26 cellular contexts compared by ENCODE assay signal in genomic region chr11:26105762-26106423, GRCh38.
"Had no signal": no experiment of that assay in that cellular context is flagged by ENCODE, and none has a peak within 500 bp of the region (broad histone marks: within the 10 kb centered on the region; RNA-seq: fewer than 3 reads in every experiment).

No MANE protein-coding gene starts in this region.

- H3K9me3 Mint-ChIP-seq: activated naive CD4-positive, alpha-beta T cell treated with anti-CD3 and anti-CD28 coated beads for 36 hours; activated naive CD8-positive, alpha-beta T cell treated with anti-CD3 and anti-CD28 coated beads, Interleukin-2, amount 10 ng/mL, durations not matched to agents 7 days and 5 days had no signal

- H3K27me3 ChIP-seq: breast epithelium, hepatocyte, right lobe of liver, stomach, suprapubic skin, tibial nerve had no signal

- H3K4me2 ChIP-seq: hepatocyte had no signal

- H3K4me3 Mint-ChIP-seq: activated CD4-positive, alpha-beta memory T cell treated with anti-CD3 and anti-CD28 coated beads for 36 hours; activated naive CD4-positive, alpha-beta T cell treated with anti-CD3 and anti-CD28 coated beads for 36 hours; activated naive CD8-positive, alpha-beta T cell treated with anti-CD3 and anti-CD28 coated beads, Interleukin-2, amount 10 ng/mL, durations not matched to agents 7 days and 5 days; central memory CD8-positive, alpha-beta T cell; immature natural killer cell; stimulated activated memory B cell treated with anti-CD40 and anti-IgM and Interleukin-4, amounts not matched to agents 10 μg/mL and 1 μg/mL and 100 μg/mL, for 72 hours; WTC11 had no signal

- H3K4me3 ChIP-seq: breast epithelium, hepatocyte, lower lobe of right lung, mucosa of descending colon, right lobe of liver, skin epidermis, stomach, suprapubic skin, tibial nerve had no signal

- H2AFZ ChIP-seq: hepatocyte had no signal

- ATAC-seq: left lobe of liver; lower lobe of right lung; mucosa of descending colon; right lobe of liver; stimulated activated memory B cell treated with anti-CD40 and anti-IgM and Interleukin-4, amounts not matched to agents 10 μg/mL and 1 μg/mL and 100 μg/mL, for 72 hours; WTC11 had no signal

- H3K9me3 ChIP-seq: breast epithelium, lower lobe of right lung, mucosa of descending colon, right lobe of liver, suprapubic skin, tibial nerve had no signal

- H3K27ac Mint-ChIP-seq: activated CD4-positive, alpha-beta memory T cell treated with anti-CD3 and anti-CD28 coated beads for 36 hours; activated naive CD4-positive, alpha-beta T cell treated with anti-CD3 and anti-CD28 coated beads for 36 hours; activated naive CD8-positive, alpha-beta T cell treated with anti-CD3 and anti-CD28 coated beads, Interleukin-2, amount 10 ng/mL, durations not matched to agents 7 days and 5 days; immature natural killer cell; stimulated activated memory B cell treated with anti-CD40 and anti-IgM and Interleukin-4, amounts not matched to agents 10 μg/mL and 1 μg/mL and 100 μg/mL, for 72 hours; WTC11 had no signal

- H3K27ac ChIP-seq: breast epithelium, hepatocyte, lower lobe of right lung, right lobe of liver, skin epidermis, stomach, suprapubic skin, tibial nerve had no signal

- H3K27me3 Mint-ChIP-seq: activated CD4-positive, alpha-beta memory T cell treated with anti-CD3 and anti-CD28 coated beads for 36 hours; activated naive CD8-positive, alpha-beta T cell treated with anti-CD3 and anti-CD28 coated beads, Interleukin-2, amount 10 ng/mL, durations not matched to agents 7 days and 5 days; central memory CD8-positive, alpha-beta T cell; stimulated activated memory B cell treated with anti-CD40 and anti-IgM and Interleukin-4, amounts not matched to agents 10 μg/mL and 1 μg/mL and 100 μg/mL, for 72 hours had no signal

- H3K36me3 ChIP-seq: breast epithelium, lower lobe of right lung, right lobe of liver, stomach, suprapubic skin, tibial nerve had no signal

- H3K4me1 ChIP-seq: breast epithelium, lower lobe of right lung, right lobe of liver, stomach, suprapubic skin had no signal

- DNase-seq: activated CD4-positive, alpha-beta memory T cell treated with anti-CD3 and anti-CD28 coated beads for 36 hours; activated CD4-positive, alpha-beta T cell treated with anti-CD3 and anti-CD28 coated beads for 4 hours; activated effector memory CD4-positive, alpha-beta T cell treated with Interleukin-2 at 50 U/mL for 16 hours; activated naive CD4-positive, alpha-beta T cell treated with anti-CD3 and anti-CD28 coated beads for 36 hours; activated naive CD8-positive, alpha-beta T cell treated with anti-CD3 and anti-CD28 coated beads, Interleukin-2, amount 10 ng/mL, durations not matched to agents 7 days and 5 days; activated T-cell treated with anti-CD3 and anti-CD28 coated beads, Interleukin-2, amount 50 U/mL, for 48 hours; amniotic stem cell; effector memory CD4-positive, alpha-beta T cell; glutamatergic neuron; immature natural killer cell; lower lobe of right lung; mesendoderm; mucosa of descending colon; nucleus accumbens; right lobe of liver; stimulated activated CD4-positive, alpha-beta T cell treated with anti-CD3 and anti-CD28 coated beads, Interleukin-1b, Interleukin-23, amount 100 ng/mL, for 48 hours; stomach had no signal

- H3K79me2 ChIP-seq: hepatocyte had no signal

- H3K4me1 Mint-ChIP-seq: activated naive CD8-positive, alpha-beta T cell treated with anti-CD3 and anti-CD28 coated beads, Interleukin-2, amount 10 ng/mL, durations not matched to agents 7 days and 5 days; central memory CD8-positive, alpha-beta T cell; immature natural killer cell; stimulated activated memory B cell treated with anti-CD40 and anti-IgM and Interleukin-4, amounts not matched to agents 10 μg/mL and 1 μg/mL and 100 μg/mL, for 72 hours had no signal
